In the genomic region with DNA sequence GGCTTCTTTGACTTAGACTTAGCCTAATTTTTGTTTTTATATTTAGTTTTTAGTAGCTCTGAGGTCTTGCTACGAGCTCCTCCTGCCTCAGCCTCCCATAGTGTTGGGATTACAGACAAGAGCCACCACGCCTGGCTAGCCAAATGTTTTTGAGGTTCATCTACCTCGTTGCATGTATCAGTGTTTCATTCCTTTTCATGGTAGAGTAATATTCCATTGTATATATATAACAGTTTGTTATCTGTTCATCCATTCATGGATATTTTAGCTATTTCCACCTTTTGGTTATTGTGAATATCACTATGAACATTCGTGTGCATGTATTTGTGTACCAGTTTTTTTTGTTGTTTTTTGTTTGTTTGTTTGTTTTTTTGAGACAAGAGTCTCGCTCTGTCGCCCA, we compare ENCODE assay signal across 20 cellular contexts. TPM values are rescaled to one million over a fixed set of nuclear protein-coding genes. Genes with fewer than 3 reads are reported as not detected.
DNase-seq lines count a peak whose midpoint lies in the region; ATAC-seq, FAIRE-seq and TF ChIP-seq lines count a peak whose summit lies in the region.
"Had no signal": no experiment of that assay in that cellular context is flagged by ENCODE, and none has a peak within 500 bp of the region (broad histone marks: within the 10 kb centered on the region; RNA-seq: fewer than 3 reads in every experiment).

No MANE protein-coding gene starts in this region.

- H3K27ac ChIP-seq in A549: no peak overlapping the region

- TF ChIP-seq CTCF in A549 (IDR thresholded peaks at IDR 0.05): no peak
- no peak for TF ChIP-seq CTCF in endothelial cell (IDR thresholded peaks at IDR 0.05; ENCODE audit: unreplicated experiment)

- no peak overlapping the region for H3K4me2 ChIP-seq in A549

- no peaks in the 10 kb centered on the region for H3K9me3 Mint-ChIP-seq in activated naive CD4-positive, alpha-beta T cell treated with anti-CD3 and anti-CD28 coated beads, Interleukin-2, amount 10 ng/mL, durations not matched to agents 7 days and 5 days
- H3K9me3 Mint-ChIP-seq in endothelial cell (ENCODE audit: unreplicated experiment): no peaks in the 10 kb centered on the region

- no peak for FAIRE-seq in A549 (lab: Jason Lieb, UNC)
- FAIRE-seq: GM12891, GM18507, H54 had no signal

- CTCF ChIA-PET in activated naive CD4-positive, alpha-beta T cell treated with anti-CD3 and anti-CD28 coated beads, Interleukin-2, amount 10 ng/mL, durations not matched to agents 7 days and 5 days (lab: Charles Lee): no interaction called here
- CTCF ChIA-PET in A549 (lab: Yijun Ruan, JAX): interaction anchor here (1.0 to 3.5 kb wide), 3 partner anchors 12 to 254 kb away, joined by 3 to 22 read pairs (median 3); a partner anchor contains a TSS

- DNase-seq in activated naive CD4-positive, alpha-beta T cell treated with anti-CD3 and anti-CD28 coated beads, Interleukin-2, amount 10 ng/mL, durations not matched to agents 7 days and 5 days: no peak
- DNase-seq in activated naive CD4-positive, alpha-beta T cell treated with Interleukin-2 at 50 U/mL for 16 hours: no peak
- DNase-seq in A549 (ENCODE audit: low read depth in 1 of 2, low spot score in 1 of 2) (no peak), T-helper 17 cell (no peak), endothelial cell (ENCODE audit: low spot score) (no peak), NCI-H2029 (lab: John Stamatoyannopoulos, UW) (no peak)
- DNase-seq in activated CD4-positive, alpha-beta T cell treated with anti-CD3 and anti-CD28 coated beads for 4 hours: no peak
- DNase-seq: 8988T; C1 segment of cervical spinal cord; Calu3; CD4-positive, alpha-beta memory T cell; COR-L47; DMS53; DMS79 treated with DMSO at 0.1 percent for 48 hours; GF-D8; GOT3 had no signal

- H3K27me3 Mint-ChIP-seq in activated naive CD4-positive, alpha-beta T cell treated with anti-CD3 and anti-CD28 coated beads, Interleukin-2, amount 10 ng/mL, durations not matched to agents 7 days and 5 days: no peaks in the 10 kb centered on the region
- H3K27me3 Mint-ChIP-seq in T-helper 17 cell: no peaks in the 10 kb centered on the region
- H3K27me3 Mint-ChIP-seq in endothelial cell (ENCODE audit: unreplicated experiment): peaks cover 2% of the 10 kb centered on the region
- H3K27me3 Mint-ChIP-seq: CD4-positive, alpha-beta memory T cell had no signal

- no peak for TF ChIP-seq RAD21 in A549 (conservative IDR thresholded peaks at IDR 0.05 in 1 of 2, IDR thresholded peaks at IDR 0.05 in 1 of 2)

- POLR2A ChIA-PET in A549 (lab: Yijun Ruan, JAX): no interaction called here

- TF ChIP-seq POLR2A in A549 (IDR thresholded peaks at IDR 0.05; ENCODE audit: low read length): no peak

- no peak for ATAC-seq in A549
- no peak for ATAC-seq in T-helper 17 cell

- H3K36me3 Mint-ChIP-seq in activated naive CD4-positive, alpha-beta T cell treated with anti-CD3 and anti-CD28 coated beads, Interleukin-2, amount 10 ng/mL, durations not matched to agents 7 days and 5 days: peaks cover 73% of the 10 kb centered on the region
- H3K36me3 Mint-ChIP-seq in T-helper 17 cell (ENCODE audit: low read depth) (peaks cover 22% of the 10 kb centered on the region), endothelial cell (ENCODE audit: low read depth, unreplicated experiment) (peaks cover 54% of the 10 kb centered on the region)

- no peak overlapping the region for H3K4me3 ChIP-seq in A549
- H3K4me3 ChIP-seq: HAP-1 had no signal

- peak overlapping the region; percentile 5 for H3K27ac Mint-ChIP-seq in activated naive CD4-positive, alpha-beta T cell treated with anti-CD3 and anti-CD28 coated beads, Interleukin-2, amount 10 ng/mL, durations not matched to agents 7 days and 5 days
- peak overlapping the region; percentile 27 for H3K27ac Mint-ChIP-seq in T-helper 17 cell
- H3K27ac Mint-ChIP-seq in endothelial cell (ENCODE audit: unreplicated experiment): no peak overlapping the region
- H3K27ac Mint-ChIP-seq: CD4-positive, alpha-beta memory T cell had no signal

- H3K4me1 Mint-ChIP-seq in activated naive CD4-positive, alpha-beta T cell treated with anti-CD3 and anti-CD28 coated beads, Interleukin-2, amount 10 ng/mL, durations not matched to agents 7 days and 5 days: peaks cover 45% of the 10 kb centered on the region
- peaks cover 34% of the 10 kb centered on the region for H3K4me1 Mint-ChIP-seq in T-helper 17 cell
- peaks cover 10% of the 10 kb centered on the region for H3K4me1 Mint-ChIP-seq in endothelial cell (ENCODE audit: unreplicated experiment)

- no peaks in the 10 kb centered on the region for H3K4me1 ChIP-seq in A549

- no peak overlapping the region for H3K4me3 Mint-ChIP-seq in activated naive CD4-positive, alpha-beta T cell treated with anti-CD3 and anti-CD28 coated beads, Interleukin-2, amount 10 ng/mL, durations not matched to agents 7 days and 5 days
- H3K4me3 Mint-ChIP-seq in T-helper 17 cell (no peak overlapping the region), endothelial cell (ENCODE audit: unreplicated experiment) (peak overlapping the region; percentile 65)
- H3K4me3 Mint-ChIP-seq: CD4-positive, alpha-beta memory T cell had no signal

- TF ChIP-seq EP300 in A549 (IDR thresholded peaks at IDR 0.05): no peak

- 93% methylated on average over 6 of the region's 6 CpGs for WGBS in A549 (ENCODE audit: missing lambda C conversion rate)

- H3K9me3 ChIP-seq in A549: 0 out of 3 replicates have a peak, but pooled peaks cover 6% of the 10 kb centered on the region
- no peaks in the 10 kb centered on the region for H3K9me3 ChIP-seq in T-helper 17 cell (ENCODE audit: control insufficient read depth, low read length, poor library complexity, severe bottlenecking)

TF ChIP-seq in A549, 52 proteins besides CTCF, POLR2A, EP300 and RAD21:
- TF ChIP-seq ZNF302 (CRISPR knock-in tag; IDR thresholded peaks at IDR 0.05): no peak
- no peak for TF ChIP-seq CBX2 (IDR thresholded peaks at IDR 0.05; ENCODE audit: borderline replicate concordance, low read depth)
- TF ChIP-seq EHF (CRISPR knock-in tag; IDR thresholded peaks at IDR 0.05): no peak
- TF ChIP-seq PHF8 (IDR thresholded peaks at IDR 0.05; ENCODE audit: borderline replicate concordance, low read depth): no peak
- TF ChIP-seq HDAC2 (IDR thresholded peaks at IDR 0.05): 0 out of 2 replicates have a peak, but pooled peaks have one; percentile 39
- TF ChIP-seq, protein P1, sequence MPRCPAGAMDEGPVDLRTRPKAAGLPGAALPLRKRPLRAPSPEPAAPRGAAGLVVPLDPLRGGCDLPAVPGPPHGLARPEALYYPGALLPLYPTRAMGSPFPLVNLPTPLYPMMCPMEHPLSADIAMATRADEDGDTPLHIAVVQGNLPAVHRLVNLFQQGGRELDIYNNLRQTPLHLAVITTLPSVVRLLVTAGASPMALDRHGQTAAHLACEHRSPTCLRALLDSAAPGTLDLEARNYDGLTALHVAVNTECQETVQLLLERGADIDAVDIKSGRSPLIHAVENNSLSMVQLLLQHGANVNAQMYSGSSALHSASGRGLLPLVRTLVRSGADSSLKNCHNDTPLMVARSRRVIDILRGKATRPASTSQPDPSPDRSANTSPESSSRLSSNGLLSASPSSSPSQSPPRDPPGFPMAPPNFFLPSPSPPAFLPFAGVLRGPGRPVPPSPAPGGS (IDR thresholded peaks at IDR 0.05): no peak
- no peak for TF ChIP-seq CEBPB (IDR thresholded peaks at IDR 0.05)
- no peak for TF ChIP-seq SMC3 (IDR thresholded peaks at IDR 0.05)
- TF ChIP-seq, protein P2, sequence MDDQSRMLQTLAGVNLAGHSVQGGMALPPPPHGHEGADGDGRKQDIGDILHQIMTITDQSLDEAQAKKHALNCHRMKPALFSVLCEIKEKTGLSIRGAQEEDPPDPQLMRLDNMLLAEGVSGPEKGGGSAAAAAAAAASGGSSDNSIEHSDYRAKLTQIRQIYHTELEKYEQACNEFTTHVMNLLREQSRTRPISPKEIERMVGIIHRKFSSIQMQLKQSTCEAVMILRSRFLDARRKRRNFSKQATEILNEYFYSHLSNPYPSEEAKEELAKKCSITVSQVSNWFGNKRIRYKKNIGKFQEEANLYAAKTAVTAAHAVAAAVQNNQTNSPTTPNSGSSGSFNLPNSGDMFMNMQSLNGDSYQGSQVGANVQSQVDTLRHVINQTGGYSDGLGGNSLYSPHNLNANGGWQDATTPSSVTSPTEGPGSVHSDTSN (IDR thresholded peaks at IDR 0.05): no peak
- no peak for TF ChIP-seq RFX5 (IDR thresholded peaks at IDR 0.05)
- no peak for TF ChIP-seq KDM5A (IDR thresholded peaks at IDR 0.05)
- TF ChIP-seq, protein P3, sequence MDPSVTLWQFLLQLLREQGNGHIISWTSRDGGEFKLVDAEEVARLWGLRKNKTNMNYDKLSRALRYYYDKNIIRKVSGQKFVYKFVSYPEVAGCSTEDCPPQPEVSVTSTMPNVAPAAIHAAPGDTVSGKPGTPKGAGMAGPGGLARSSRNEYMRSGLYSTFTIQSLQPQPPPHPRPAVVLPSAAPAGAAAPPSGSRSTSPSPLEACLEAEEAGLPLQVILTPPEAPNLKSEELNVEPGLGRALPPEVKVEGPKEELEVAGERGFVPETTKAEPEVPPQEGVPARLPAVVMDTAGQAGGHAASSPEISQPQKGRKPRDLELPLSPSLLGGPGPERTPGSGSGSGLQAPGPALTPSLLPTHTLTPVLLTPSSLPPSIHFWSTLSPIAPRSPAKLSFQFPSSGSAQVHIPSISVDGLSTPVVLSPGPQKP (IDR thresholded peaks at IDR 0.05; ENCODE audit: low read depth, low read length): no peak
- TF ChIP-seq JUN (IDR thresholded peaks at IDR 0.05): no peak
- TF ChIP-seq, protein P4, sequence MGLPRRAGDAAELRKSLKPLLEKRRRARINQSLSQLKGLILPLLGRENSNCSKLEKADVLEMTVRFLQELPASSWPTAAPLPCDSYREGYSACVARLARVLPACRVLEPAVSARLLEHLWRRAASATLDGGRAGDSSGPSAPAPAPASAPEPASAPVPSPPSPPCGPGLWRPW (IDR thresholded peaks at IDR 0.05): no peak
- no peak for TF ChIP-seq SREBF2 (IDR thresholded peaks at IDR 0.05)
- no peak for TF ChIP-seq MAFK (IDR thresholded peaks at IDR 0.05; ENCODE audit: partially characterized antibody)
- TF ChIP-seq KDM1A (IDR thresholded peaks at IDR 0.05; ENCODE audit: low read depth): 0 out of 2 replicates have a peak, but pooled peaks have one; percentile 37
TF ChIP-seq in A549: peak in this region for 2.

RNA-seq across cellular contexts. Expression of a gene that starts 12.2 kb away (rescaled TPM):
- polyA plus RNA-seq in A549 (2011; rRNA removed) (105 and 118 TPM in 2 replicates), A549 (2017; fragmentation: RNase III; extraction: RNeasy Plus Mini Kit Qiagen cat#74134 plus additional on column Dnase treatment) (79.6 to 94.0 TPM (median 93.8 TPM) in 3 replicates)
- 29.8 and 30.0 TPM in 2 replicates for polyA plus RNA-seq in A549 (2012; cell fraction: cytosol; rRNA removed)
- polyA plus RNA-seq in A549 (2012; cell fraction: nucleus; rRNA removed): 26.3 and 40.7 TPM in 2 replicates
- polyA minus RNA-seq in A549 (2011; rRNA and poly(A)+ RNA removed): 48.4 and 76.4 TPM in 2 replicates
- total RNA-seq in T-helper 17 cell (10 to 100 TPM; 51.4 to 67.8 TPM), endothelial cell (ENCODE audit: unreplicated experiment) (40.4 TPM)
